In the genomic region with DNA sequence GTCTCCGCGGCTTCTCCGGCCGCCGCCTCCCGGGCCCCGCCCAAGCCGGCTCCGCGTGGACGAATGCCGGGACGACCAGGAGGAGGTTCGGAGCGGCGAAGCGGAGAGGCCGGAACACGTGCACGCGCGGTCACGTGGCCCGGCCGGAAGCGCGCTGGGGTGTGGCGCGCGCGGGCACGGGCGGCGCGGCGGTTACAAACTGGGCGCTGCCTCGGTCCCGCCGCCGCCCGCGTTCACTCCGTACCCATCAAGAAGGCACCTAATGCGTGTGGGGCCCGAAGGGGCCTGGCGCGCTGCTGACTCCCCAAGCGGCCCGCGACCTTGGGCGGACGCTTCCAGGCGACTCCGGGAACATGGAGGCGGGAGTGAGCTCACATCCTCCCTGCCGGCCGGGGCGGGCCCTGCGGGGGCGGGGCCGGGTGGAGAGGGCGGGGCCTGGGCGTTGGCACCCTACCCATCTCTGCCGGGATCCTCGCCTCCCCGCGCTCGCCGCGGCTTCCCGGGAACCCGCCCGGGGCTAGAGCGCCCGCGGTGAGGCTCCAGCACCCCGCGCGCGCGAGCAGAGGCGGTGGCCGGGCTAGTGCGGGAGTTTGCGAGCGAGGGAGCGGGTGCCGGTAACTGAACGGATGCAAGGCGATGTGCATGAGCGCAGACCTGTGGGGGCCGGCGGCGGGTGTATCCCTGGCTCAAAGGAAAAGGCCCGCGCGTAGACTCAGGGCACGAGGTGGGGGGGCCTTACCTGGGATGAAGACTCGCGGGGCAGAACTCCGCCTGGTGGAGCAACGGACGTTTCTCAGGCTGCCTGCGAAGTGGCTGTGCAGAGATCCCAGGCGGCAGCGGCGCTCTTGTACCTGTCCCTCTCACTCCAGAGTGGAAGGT, we compare ENCODE assay signal across 1 cellular context.
A peak's percentile ranks its signal among the peaks of the same experiment; 100 is the strongest.
TF ChIP-seq lines count a peak whose summit lies in the region.

A gene (minus strand): TSS at position 367 of the 879 bp plus-strand sequence. CDS start 424 bp downstream, outside the sequence.

TF ChIP-seq in HepG2, 621 proteins besides CTCF, POLR2A, EP300 and RAD21 (continued from another document and continues in another):
- TF ChIP-seq, protein P1, sequence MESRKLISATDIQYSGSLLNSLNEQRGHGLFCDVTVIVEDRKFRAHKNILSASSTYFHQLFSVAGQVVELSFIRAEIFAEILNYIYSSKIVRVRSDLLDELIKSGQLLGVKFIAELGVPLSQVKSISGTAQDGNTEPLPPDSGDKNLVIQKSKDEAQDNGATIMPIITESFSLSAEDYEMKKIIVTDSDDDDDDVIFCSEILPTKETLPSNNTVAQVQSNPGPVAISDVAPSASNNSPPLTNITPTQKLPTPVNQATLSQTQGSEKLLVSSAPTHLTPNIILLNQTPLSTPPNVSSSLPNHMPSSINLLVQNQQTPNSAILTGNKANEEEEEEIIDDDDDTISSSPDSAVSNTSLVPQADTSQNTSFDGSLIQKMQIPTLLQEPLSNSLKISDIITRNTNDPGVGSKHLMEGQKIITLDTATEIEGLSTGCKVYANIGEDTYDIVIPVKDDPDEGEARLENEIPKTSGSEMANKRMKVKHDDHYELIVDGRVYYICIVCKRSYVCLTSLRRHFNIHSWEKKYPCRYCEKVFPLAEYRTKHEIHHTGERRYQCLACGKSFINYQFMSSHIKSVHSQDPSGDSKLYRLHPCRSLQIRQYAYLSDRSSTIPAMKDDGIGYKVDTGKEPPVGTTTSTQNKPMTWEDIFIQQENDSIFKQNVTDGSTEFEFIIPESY (CRISPR knock-in tag; IDR thresholded peaks at IDR 0.05), result no peak
- TF ChIP-seq, protein P2, sequence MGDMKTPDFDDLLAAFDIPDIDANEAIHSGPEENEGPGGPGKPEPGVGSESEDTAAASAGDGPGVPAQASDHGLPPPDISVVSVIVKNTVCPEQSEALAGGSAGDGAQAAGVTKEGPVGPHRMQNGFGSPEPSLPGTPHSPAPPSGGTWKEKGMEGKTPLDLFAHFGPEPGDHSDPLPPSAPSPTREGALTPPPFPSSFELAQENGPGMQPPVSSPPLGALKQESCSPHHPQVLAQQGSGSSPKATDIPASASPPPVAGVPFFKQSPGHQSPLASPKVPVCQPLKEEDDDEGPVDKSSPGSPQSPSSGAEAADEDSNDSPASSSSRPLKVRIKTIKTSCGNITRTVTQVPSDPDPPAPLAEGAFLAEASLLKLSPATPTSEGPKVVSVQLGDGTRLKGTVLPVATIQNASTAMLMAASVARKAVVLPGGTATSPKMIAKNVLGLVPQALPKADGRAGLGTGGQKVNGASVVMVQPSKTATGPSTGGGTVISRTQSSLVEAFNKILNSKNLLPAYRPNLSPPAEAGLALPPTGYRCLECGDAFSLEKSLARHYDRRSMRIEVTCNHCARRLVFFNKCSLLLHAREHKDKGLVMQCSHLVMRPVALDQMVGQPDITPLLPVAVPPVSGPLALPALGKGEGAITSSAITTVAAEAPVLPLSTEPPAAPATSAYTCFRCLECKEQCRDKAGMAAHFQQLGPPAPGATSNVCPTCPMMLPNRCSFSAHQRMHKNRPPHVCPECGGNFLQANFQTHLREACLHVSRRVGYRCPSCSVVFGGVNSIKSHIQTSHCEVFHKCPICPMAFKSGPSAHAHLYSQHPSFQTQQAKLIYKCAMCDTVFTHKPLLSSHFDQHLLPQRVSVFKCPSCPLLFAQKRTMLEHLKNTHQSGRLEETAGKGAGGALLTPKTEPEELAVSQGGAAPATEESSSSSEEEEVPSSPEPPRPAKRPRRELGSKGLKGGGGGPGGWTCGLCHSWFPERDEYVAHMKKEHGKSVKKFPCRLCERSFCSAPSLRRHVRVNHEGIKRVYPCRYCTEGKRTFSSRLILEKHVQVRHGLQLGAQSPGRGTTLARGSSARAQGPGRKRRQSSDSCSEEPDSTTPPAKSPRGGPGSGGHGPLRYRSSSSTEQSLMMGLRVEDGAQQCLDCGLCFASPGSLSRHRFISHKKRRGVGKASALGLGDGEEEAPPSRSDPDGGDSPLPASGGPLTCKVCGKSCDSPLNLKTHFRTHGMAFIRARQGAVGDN (CRISPR knock-in tag; IDR thresholded peaks at IDR 0.05), result peak; percentile 82
- 0 out of 2 replicates have a peak, but pooled peaks have one; percentile 20 for TF ChIP-seq MED13 (CRISPR knock-in tag; IDR thresholded peaks at IDR 0.05)
- 0 out of 2 replicates have a peak, but pooled peaks have one; percentile 5 for TF ChIP-seq FOSL2 (CRISPR knock-in tag; IDR thresholded peaks at IDR 0.05)
- 0 out of 2 replicates have a peak, but pooled peaks have one; percentile 48 for TF ChIP-seq ERF (CRISPR knock-in tag; IDR thresholded peaks at IDR 0.05)
- TF ChIP-seq SP1 (IDR thresholded peaks at IDR 0.05), result no peak
- TF ChIP-seq SP1 (CRISPR knock-in tag; IDR thresholded peaks at IDR 0.05), result peak; percentile 37; the same call in 1 of the 2 replicates
- peak; percentile 33; the same call in 1 of the 2 replicates for TF ChIP-seq KAT8 (CRISPR knock-in tag; IDR thresholded peaks at IDR 0.05)
- TF ChIP-seq, protein P3, sequence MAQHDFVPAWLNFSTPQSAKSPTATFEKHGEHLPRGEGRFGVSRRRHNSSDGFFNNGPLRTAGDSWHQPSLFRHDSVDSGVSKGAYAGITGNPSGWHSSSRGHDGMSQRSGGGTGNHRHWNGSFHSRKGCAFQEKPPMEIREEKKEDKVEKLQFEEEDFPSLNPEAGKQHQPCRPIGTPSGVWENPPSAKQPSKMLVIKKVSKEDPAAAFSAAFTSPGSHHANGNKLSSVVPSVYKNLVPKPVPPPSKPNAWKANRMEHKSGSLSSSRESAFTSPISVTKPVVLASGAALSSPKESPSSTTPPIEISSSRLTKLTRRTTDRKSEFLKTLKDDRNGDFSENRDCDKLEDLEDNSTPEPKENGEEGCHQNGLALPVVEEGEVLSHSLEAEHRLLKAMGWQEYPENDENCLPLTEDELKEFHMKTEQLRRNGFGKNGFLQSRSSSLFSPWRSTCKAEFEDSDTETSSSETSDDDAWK (CRISPR knock-in tag; IDR thresholded peaks at IDR 0.05), result no peak
- no peak for TF ChIP-seq CBX5 (CRISPR knock-in tag; IDR thresholded peaks at IDR 0.05; ENCODE audit: borderline replicate concordance)
- 0 out of 2 replicates have a peak, but pooled peaks have one; percentile 45 for TF ChIP-seq ZNF703 (CRISPR knock-in tag; IDR thresholded peaks at IDR 0.05; ENCODE audit: borderline replicate concordance)
- peak; percentile 16; the same call in 1 of the 2 replicates for TF ChIP-seq HES4 (CRISPR knock-in tag; IDR thresholded peaks at IDR 0.05; ENCODE audit: borderline replicate concordance)
- TF ChIP-seq GATAD2A (CRISPR knock-in tag; IDR thresholded peaks at IDR 0.05), result peak; percentile 22; the same call in 1 of the 2 replicates
- TF ChIP-seq, protein P4, sequence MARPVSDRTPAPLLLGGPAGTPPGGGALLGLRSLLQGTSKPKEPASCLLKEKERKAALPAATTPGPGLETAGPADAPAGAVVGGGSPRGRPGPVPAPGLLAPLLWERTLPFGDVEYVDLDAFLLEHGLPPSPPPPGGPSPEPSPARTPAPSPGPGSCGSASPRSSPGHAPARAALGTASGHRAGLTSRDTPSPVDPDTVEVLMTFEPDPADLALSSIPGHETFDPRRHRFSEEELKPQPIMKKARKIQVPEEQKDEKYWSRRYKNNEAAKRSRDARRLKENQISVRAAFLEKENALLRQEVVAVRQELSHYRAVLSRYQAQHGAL (CRISPR knock-in tag; IDR thresholded peaks at IDR 0.05; ENCODE audit: not compliant biosample characterization), result no peak
- no peak for TF ChIP-seq NONO (IDR thresholded peaks at IDR 0.05)
- TF ChIP-seq NONO (CRISPR knock-in tag; conservative IDR thresholded peaks at IDR 0.05), result peak; percentile 36; the same call in 1 of the 2 replicates
- TF ChIP-seq, protein P5, sequence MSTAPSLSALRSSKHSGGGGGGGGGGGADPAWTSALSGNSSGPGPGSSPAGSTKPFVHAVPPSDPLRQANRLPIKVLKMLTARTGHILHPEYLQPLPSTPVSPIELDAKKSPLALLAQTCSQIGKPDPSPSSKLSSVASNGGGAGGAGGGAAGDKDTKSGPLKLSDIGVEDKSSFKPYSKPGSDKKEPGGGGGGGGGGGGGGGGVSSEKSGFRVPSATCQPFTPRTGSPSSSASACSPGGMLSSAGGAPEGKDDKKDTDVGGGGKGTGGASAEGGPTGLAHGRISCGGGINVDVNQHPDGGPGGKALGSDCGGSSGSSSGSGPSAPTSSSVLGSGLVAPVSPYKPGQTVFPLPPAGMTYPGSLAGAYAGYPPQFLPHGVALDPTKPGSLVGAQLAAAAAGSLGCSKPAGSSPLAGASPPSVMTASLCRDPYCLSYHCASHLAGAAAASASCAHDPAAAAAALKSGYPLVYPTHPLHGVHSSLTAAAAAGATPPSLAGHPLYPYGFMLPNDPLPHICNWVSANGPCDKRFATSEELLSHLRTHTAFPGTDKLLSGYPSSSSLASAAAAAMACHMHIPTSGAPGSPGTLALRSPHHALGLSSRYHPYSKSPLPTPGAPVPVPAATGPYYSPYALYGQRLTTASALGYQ (CRISPR knock-in tag; IDR thresholded peaks at IDR 0.05), result 0 out of 2 replicates have a peak, but pooled peaks have one; percentile 23
- TF ChIP-seq, protein P6, sequence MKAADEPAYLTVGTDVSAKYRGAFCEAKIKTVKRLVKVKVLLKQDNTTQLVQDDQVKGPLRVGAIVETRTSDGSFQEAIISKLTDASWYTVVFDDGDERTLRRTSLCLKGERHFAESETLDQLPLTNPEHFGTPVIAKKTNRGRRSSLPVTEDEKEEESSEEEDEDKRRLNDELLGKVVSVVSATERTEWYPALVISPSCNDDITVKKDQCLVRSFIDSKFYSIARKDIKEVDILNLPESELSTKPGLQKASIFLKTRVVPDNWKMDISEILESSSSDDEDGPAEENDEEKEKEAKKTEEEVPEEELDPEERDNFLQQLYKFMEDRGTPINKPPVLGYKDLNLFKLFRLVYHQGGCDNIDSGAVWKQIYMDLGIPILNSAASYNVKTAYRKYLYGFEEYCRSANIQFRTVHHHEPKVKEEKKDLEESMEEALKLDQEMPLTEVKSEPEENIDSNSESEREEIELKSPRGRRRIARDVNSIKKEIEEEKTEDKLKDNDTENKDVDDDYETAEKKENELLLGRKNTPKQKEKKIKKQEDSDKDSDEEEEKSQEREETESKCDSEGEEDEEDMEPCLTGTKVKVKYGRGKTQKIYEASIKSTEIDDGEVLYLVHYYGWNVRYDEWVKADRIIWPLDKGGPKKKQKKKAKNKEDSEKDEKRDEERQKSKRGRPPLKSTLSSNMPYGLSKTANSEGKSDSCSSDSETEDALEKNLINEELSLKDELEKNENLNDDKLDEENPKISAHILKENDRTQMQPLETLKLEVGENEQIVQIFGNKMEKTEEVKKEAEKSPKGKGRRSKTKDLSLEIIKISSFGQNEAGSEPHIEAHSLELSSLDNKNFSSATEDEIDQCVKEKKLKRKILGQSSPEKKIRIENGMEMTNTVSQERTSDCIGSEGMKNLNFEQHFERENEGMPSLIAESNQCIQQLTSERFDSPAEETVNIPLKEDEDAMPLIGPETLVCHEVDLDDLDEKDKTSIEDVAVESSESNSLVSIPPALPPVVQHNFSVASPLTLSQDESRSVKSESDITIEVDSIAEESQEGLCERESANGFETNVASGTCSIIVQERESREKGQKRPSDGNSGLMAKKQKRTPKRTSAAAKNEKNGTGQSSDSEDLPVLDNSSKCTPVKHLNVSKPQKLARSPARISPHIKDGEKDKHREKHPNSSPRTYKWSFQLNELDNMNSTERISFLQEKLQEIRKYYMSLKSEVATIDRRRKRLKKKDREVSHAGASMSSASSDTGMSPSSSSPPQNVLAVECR (CRISPR knock-in tag; IDR thresholded peaks at IDR 0.05; ENCODE audit: borderline replicate concordance), result peak; percentile 54; the same call in 1 of the 2 replicates
- peak; percentile 45; the same call in 1 of the 2 replicates for TF ChIP-seq ZNF274 (CRISPR knock-in tag; IDR thresholded peaks at IDR 0.05)
- TF ChIP-seq HOXA9 (CRISPR knock-in tag; IDR thresholded peaks at IDR 0.05; ENCODE audit: borderline replicate concordance), result no peak
- 0 out of 2 replicates have a peak, but pooled peaks have one; percentile 4 for TF ChIP-seq JUN (CRISPR knock-in tag; IDR thresholded peaks at IDR 0.05)
- TF ChIP-seq ZNF180 (CRISPR knock-in tag; IDR thresholded peaks at IDR 0.05; ENCODE audit: borderline replicate concordance, low read depth), result no peak
- no peak for TF ChIP-seq RAD51 (IDR thresholded peaks at IDR 0.05; ENCODE audit: borderline replicate concordance)
- TF ChIP-seq MEIS1 (CRISPR knock-in tag; IDR thresholded peaks at IDR 0.05; ENCODE audit: borderline replicate concordance), result no peak
- peak; percentile 77; the same call in 1 of the 2 replicates for TF ChIP-seq ZIK1 (CRISPR knock-in tag; IDR thresholded peaks at IDR 0.05; ENCODE audit: borderline replicate concordance, low read depth)
- no peak; the same call in 1 of the 2 replicates for TF ChIP-seq SSRP1 (CRISPR knock-in tag; IDR thresholded peaks at IDR 0.05)
- no peak for TF ChIP-seq BRCA1 (CRISPR knock-in tag; IDR thresholded peaks at IDR 0.05)
- 0 out of 2 replicates have a peak, but pooled peaks have one; percentile 16 for TF ChIP-seq KMT2B (CRISPR knock-in tag; IDR thresholded peaks at IDR 0.05)
- TF ChIP-seq, protein P7, sequence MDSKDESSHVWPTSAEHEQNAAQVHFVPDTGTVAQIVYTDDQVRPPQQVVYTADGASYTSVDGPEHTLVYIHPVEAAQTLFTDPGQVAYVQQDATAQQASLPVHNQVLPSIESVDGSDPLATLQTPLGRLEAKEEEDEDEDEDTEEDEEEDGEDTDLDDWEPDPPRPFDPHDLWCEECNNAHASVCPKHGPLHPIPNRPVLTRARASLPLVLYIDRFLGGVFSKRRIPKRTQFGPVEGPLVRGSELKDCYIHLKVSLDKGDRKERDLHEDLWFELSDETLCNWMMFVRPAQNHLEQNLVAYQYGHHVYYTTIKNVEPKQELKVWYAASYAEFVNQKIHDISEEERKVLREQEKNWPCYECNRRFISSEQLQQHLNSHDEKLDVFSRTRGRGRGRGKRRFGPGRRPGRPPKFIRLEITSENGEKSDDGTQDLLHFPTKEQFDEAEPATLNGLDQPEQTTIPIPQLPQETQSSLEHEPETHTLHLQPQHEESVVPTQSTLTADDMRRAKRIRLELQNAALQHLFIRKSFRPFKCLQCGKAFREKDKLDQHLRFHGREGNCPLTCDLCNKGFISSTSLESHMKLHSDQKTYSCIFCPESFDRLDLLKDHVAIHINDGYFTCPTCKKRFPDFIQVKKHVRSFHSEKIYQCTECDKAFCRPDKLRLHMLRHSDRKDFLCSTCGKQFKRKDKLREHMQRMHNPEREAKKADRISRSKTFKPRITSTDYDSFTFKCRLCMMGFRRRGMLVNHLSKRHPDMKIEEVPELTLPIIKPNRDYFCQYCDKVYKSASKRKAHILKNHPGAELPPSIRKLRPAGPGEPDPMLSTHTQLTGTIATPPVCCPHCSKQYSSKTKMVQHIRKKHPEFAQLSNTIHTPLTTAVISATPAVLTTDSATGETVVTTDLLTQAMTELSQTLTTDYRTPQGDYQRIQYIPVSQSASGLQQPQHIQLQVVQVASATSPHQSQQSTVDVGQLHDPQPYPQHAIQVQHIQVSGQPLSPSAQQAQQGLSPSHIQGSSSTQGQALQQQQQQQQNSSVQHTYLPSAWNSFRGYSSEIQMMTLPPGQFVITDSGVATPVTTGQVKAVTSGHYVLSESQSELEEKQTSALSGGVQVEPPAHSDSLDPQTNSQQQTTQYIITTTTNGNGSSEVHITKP (CRISPR knock-in tag; IDR thresholded peaks at IDR 0.05; ENCODE audit: low read depth), result 0 out of 2 replicates have a peak, but pooled peaks have one; percentile 33
- 0 out of 2 replicates have a peak, but pooled peaks have one; percentile 11 for TF ChIP-seq ZNF253 (CRISPR knock-in tag; IDR thresholded peaks at IDR 0.05; ENCODE audit: borderline replicate concordance)
- TF ChIP-seq ZNF124 (CRISPR knock-in tag; IDR thresholded peaks at IDR 0.05), result no peak
- TF ChIP-seq ZNF577 (CRISPR knock-in tag; IDR thresholded peaks at IDR 0.05; ENCODE audit: borderline replicate concordance, low read depth), result no peak
- TF ChIP-seq GLI4 (CRISPR knock-in tag; IDR thresholded peaks at IDR 0.05; ENCODE audit: borderline replicate concordance), result 0 out of 2 replicates have a peak, but pooled peaks have one; percentile 11
- no peak for TF ChIP-seq PCBP1 (IDR thresholded peaks at IDR 0.05; ENCODE audit: borderline replicate concordance, low read depth, low read length)
- TF ChIP-seq MAF1 (CRISPR knock-in tag; IDR thresholded peaks at IDR 0.05; ENCODE audit: borderline replicate concordance), result 0 out of 2 replicates have a peak, but pooled peaks have one; percentile 36
- no peak for TF ChIP-seq RORA (CRISPR knock-in tag; IDR thresholded peaks at IDR 0.05)
- no peak for TF ChIP-seq CENPX (CRISPR knock-in tag; IDR thresholded peaks at IDR 0.05)
- no peak for TF ChIP-seq NR3C1 (CRISPR knock-in tag; IDR thresholded peaks at IDR 0.05)
